Comparison of ENCODE assay signal across 23 cellular contexts in genomic region chr10:3844626-3845025, GRCh38.
"Had no signal": no experiment of that assay in that cellular context is flagged by ENCODE, and none has a peak within 500 bp of the region (broad histone marks: within the 10 kb centered on the region; RNA-seq: fewer than 3 reads in every experiment).

No MANE protein-coding gene starts in this region.

- H3K9me3 ChIP-seq: colonic mucosa, esophagus muscularis mucosa, gastrocnemius medialis, heart right ventricle, left lung, lower lobe of right lung, mucosa of descending colon had no signal

- DNase-seq: colonic mucosa; cortex of kidney; effector CD8-positive, alpha-beta T cell; effector memory CD8-positive, alpha-beta T cell; endodermal cell; foreskin keratinocyte; gastrocnemius medialis; glutamatergic neuron; head of caudate nucleus; heart right ventricle; hippocampal formation; left cardiac atrium; left lung; left ventricle myocardium superior; lower lobe of right lung; mesenchymal stem cell; mucosa of descending colon; naive B cell had no signal

- H3K27me3 ChIP-seq: colonic mucosa, esophagus muscularis mucosa, foreskin keratinocyte, gastrocnemius medialis, heart right ventricle, left lung had no signal

- H3K4me3 ChIP-seq: colonic mucosa, esophagus muscularis mucosa, gastrocnemius medialis, heart right ventricle, left lung, lower lobe of right lung, mucosa of descending colon had no signal

- FAIRE-seq: endometrium, islet of Langerhans, keratinocyte had no signal

- ATAC-seq: effector memory CD8-positive, alpha-beta T cell; foreskin keratinocyte; gastrocnemius medialis; heart right ventricle; left cardiac atrium; left lung; left ventricle myocardium superior; lower lobe of right lung; mucosa of descending colon had no signal

- H3K27ac ChIP-seq: colonic mucosa, epithelial cell of prostate, esophagus muscularis mucosa, foreskin keratinocyte, gastrocnemius medialis, heart right ventricle, left lung, lower lobe of right lung had no signal

- H3K4me1 ChIP-seq: colonic mucosa, gastrocnemius medialis had no signal

- H3K36me3 ChIP-seq: colonic mucosa, esophagus muscularis mucosa, gastrocnemius medialis, heart right ventricle, left lung, lower lobe of right lung had no signal
